15 cellular contexts compared by ENCODE assay signal in genomic region chr11:72228229-72228843, GRCh38. TPM values are rescaled to one million over a fixed set of nuclear protein-coding genes. Genes with fewer than 3 reads are reported as not detected.
DNase-seq lines count a peak whose midpoint lies in the region; ATAC-seq and TF ChIP-seq lines count a peak whose summit lies in the region.
"Had no signal": no experiment of that assay in that cellular context is flagged by ENCODE, and none has a peak within 500 bp of the region (broad histone marks: within the 10 kb centered on the region; RNA-seq: fewer than 3 reads in every experiment).

No MANE protein-coding gene starts in this region.

- CTCF ChIA-PET in CD4-positive, alpha-beta T cell (lab: Charles Lee), result no interaction called here

- peaks cover 20% of the 10 kb centered on the region for H3K4me1 Mint-ChIP-seq in CD4-positive, alpha-beta T cell (ENCODE audit: low read depth)
- peaks cover 8% of the 10 kb centered on the region for H3K4me1 Mint-ChIP-seq in activated T-helper 1 cell treated with anti-CD3 and anti-CD28 coated beads, Interleukin-12 subunit alpha, Interleukin-12 subunit beta, Interleukin-2, Interleukin-4 antibody, amounts not matched to agents 30 ng/mL and 10 ng/mL and 1 ng/mL, durations not matched to agents 14 hours and 24 hours and 36 hours (ENCODE audit: low read depth)

- peak; percentile 13 for DNase-seq in AG08396 (ENCODE audit: low spot score)
- peak in 1 of 10 experiments; percentile 24 for DNase-seq in CD4-positive, alpha-beta T cell
- peak; percentile 26 for DNase-seq in choroid plexus epithelial cell (ENCODE audit: low read depth)
- no peak for DNase-seq in HUDEP-2 (lab: John Stamatoyannopoulos, UW; ENCODE audit: unreplicated experiment in 76 of 76)
- DNase-seq in activated T-helper 1 cell treated with anti-CD3 and anti-CD28 coated beads, Interleukin-12 subunit alpha, Interleukin-12 subunit beta, Interleukin-2, Interleukin-4 antibody, amounts not matched to agents 30 ng/mL and 10 ng/mL and 1 ng/mL, durations not matched to agents 14 hours and 24 hours and 36 hours (ENCODE audit: low spot score), result no peak
- DNase-seq in A172 (ENCODE audit: low spot score), result no peak
- DNase-seq: amniotic stem cell had no signal

- H3K36me3 ChIP-seq in muscle layer of colon (ENCODE audit: insufficient read depth, low read length), result peaks cover 67% of the 10 kb centered on the region

- H3K4me3 ChIP-seq in choroid plexus epithelial cell (ENCODE audit: low read depth, low read length) (no peak overlapping the region), muscle layer of colon (ENCODE audit: low read depth in 1 of 2, low read length in 2 of 2) (no peak overlapping the region)

- no peaks in the 10 kb centered on the region for H3K27me3 Mint-ChIP-seq in CD4-positive, alpha-beta T cell
- H3K27me3 Mint-ChIP-seq in activated T-helper 1 cell treated with anti-CD3 and anti-CD28 coated beads, Interleukin-12 subunit alpha, Interleukin-12 subunit beta, Interleukin-2, Interleukin-4 antibody, amounts not matched to agents 30 ng/mL and 10 ng/mL and 1 ng/mL, durations not matched to agents 14 hours and 24 hours and 36 hours (ENCODE audit: insufficient read depth), result no peaks in the 10 kb centered on the region

- TF ChIP-seq CTCF in CD4-positive, alpha-beta T cell (IDR thresholded peaks at IDR 0.05), result no peak
- TF ChIP-seq CTCF in choroid plexus epithelial cell (conservative IDR thresholded peaks at IDR 0.05; ENCODE audit: low read depth, low read length), result peak; percentile 43

- peaks cover 30% of the 10 kb centered on the region for H3K4me1 ChIP-seq in muscle layer of colon (ENCODE audit: insufficient read depth, low read length)

- no peak overlapping the region for H3K9ac ChIP-seq in muscle layer of colon (ENCODE audit: low read length)

- H3K9me3 Mint-ChIP-seq in CD4-positive, alpha-beta T cell, result no peaks in the 10 kb centered on the region
- H3K9me3 Mint-ChIP-seq in activated T-helper 1 cell treated with anti-CD3 and anti-CD28 coated beads, Interleukin-12 subunit alpha, Interleukin-12 subunit beta, Interleukin-2, Interleukin-4 antibody, amounts not matched to agents 30 ng/mL and 10 ng/mL and 1 ng/mL, durations not matched to agents 14 hours and 24 hours and 36 hours, result no peaks in the 10 kb centered on the region

- no peaks in the 10 kb centered on the region for H3K27me3 ChIP-seq in CD4-positive, alpha-beta T cell (ENCODE audit: control insufficient read depth, insufficient read depth, low read length)
- H3K27me3 ChIP-seq in muscle layer of colon (ENCODE audit: control insufficient read depth in 1 of 2, insufficient read depth in 2 of 2, low read length in 2 of 2), result no peaks in the 10 kb centered on the region

- no peak for ATAC-seq in CD4-positive, alpha-beta T cell (ENCODE audit: poor library complexity)
- ATAC-seq in GM18502 (IDR thresholded peaks at IDR 0.05; ENCODE audit: poor library complexity, unreplicated experiment), result no peak
- ATAC-seq: sciatic nerve had no signal

- H3K9me3 ChIP-seq in CD4-positive, alpha-beta T cell (ENCODE audit: control insufficient read depth, low read length), result no peaks in the 10 kb centered on the region
- H3K9me3 ChIP-seq in muscle layer of colon (ENCODE audit: low read length), result no peaks in the 10 kb centered on the region

- peaks cover 61% of the 10 kb centered on the region for H3K36me3 Mint-ChIP-seq in CD4-positive, alpha-beta T cell (ENCODE audit: low read depth)
- H3K36me3 Mint-ChIP-seq in activated T-helper 1 cell treated with anti-CD3 and anti-CD28 coated beads, Interleukin-12 subunit alpha, Interleukin-12 subunit beta, Interleukin-2, Interleukin-4 antibody, amounts not matched to agents 30 ng/mL and 10 ng/mL and 1 ng/mL, durations not matched to agents 14 hours and 24 hours and 36 hours (ENCODE audit: low read depth), result peaks cover 22% of the 10 kb centered on the region

- peak overlapping the region; percentile 66 for H3K4me3 Mint-ChIP-seq in CD4-positive, alpha-beta T cell
- H3K4me3 Mint-ChIP-seq in activated T-helper 1 cell treated with anti-CD3 and anti-CD28 coated beads, Interleukin-12 subunit alpha, Interleukin-12 subunit beta, Interleukin-2, Interleukin-4 antibody, amounts not matched to agents 30 ng/mL and 10 ng/mL and 1 ng/mL, durations not matched to agents 14 hours and 24 hours and 36 hours, result no peak overlapping the region

- H3K27ac Mint-ChIP-seq in CD4-positive, alpha-beta T cell, result no peak overlapping the region
- no peak overlapping the region for H3K27ac Mint-ChIP-seq in activated T-helper 1 cell treated with anti-CD3 and anti-CD28 coated beads, Interleukin-12 subunit alpha, Interleukin-12 subunit beta, Interleukin-2, Interleukin-4 antibody, amounts not matched to agents 30 ng/mL and 10 ng/mL and 1 ng/mL, durations not matched to agents 14 hours and 24 hours and 36 hours

- H3K27ac ChIP-seq in CD4-positive, alpha-beta T cell (ENCODE audit: low read depth, low read length), result no peak overlapping the region
- peak overlapping the region; percentile 39 for H3K27ac ChIP-seq in muscle layer of colon (ENCODE audit: low read depth, low read length)
- H3K27ac ChIP-seq: HL-60 had no signal

- POLR2A ChIA-PET in CD4-positive, alpha-beta T cell (lab: Charles Lee), result no interaction called here

- intact Hi-C loops in CD4-positive, alpha-beta T cell (cut with DNase I, micrococcal nuclease), result loop anchor here (10.0 kb wide), 5 partner anchors 114 to 1416 kb away; partner anchors contain the start of genes ANAPC15 (in 1 of the 2), ATG16L2 (in 1 of the 2), NADSYN1 (in 1 of the 2) and PLEKHB1 (in 1 of the 2)
- intact Hi-C loops in activated T-helper 1 cell treated with anti-CD3 and anti-CD28 coated beads, Interleukin-12 subunit alpha, Interleukin-12 subunit beta, Interleukin-2, Interleukin-4 antibody, amounts not matched to agents 30 ng/mL and 10 ng/mL and 1 ng/mL, durations not matched to agents 14 hours and 24 hours and 36 hours (cut with micrococcal nuclease), result loop anchor here (10.0 kb wide), 1 partner anchor 1146 kb away; the partner anchor contains the start of gene RELT

RNA-seq across cellular contexts. Expression of gene INPPL1, which starts 3.8 kb away (rescaled TPM):
- 100 to 1,000 TPM; 124 to 128 TPM for total RNA-seq in CD4-positive, alpha-beta T cell
- total RNA-seq in activated T-helper 1 cell treated with anti-CD3 and anti-CD28 coated beads, Interleukin-12 subunit alpha, Interleukin-12 subunit beta, Interleukin-2, Interleukin-4 antibody, amounts not matched to agents 30 ng/mL and 10 ng/mL and 1 ng/mL, durations not matched to agents 14 hours and 24 hours and 36 hours, result 139 and 140 TPM in 2 replicates
- total RNA-seq in A172 (2014; rRNA removed; shearing (Covaris generic)), result 55.7 and 73.0 TPM in 2 replicates

RNA-seq across cellular contexts. Expression of gene FOLR2, which starts 11.7 kb away (rescaled TPM):
- total RNA-seq in CD4-positive, alpha-beta T cell, result not detected
- total RNA-seq in activated T-helper 1 cell treated with anti-CD3 and anti-CD28 coated beads, Interleukin-12 subunit alpha, Interleukin-12 subunit beta, Interleukin-2, Interleukin-4 antibody, amounts not matched to agents 30 ng/mL and 10 ng/mL and 1 ng/mL, durations not matched to agents 14 hours and 24 hours and 36 hours, result not detected in 2 replicates
- not detected in 2 replicates for total RNA-seq in A172 (2014; rRNA removed; shearing (Covaris generic))
- total RNA-seq: endothelial cell of umbilical vein, M059J, RPMI7951 had no signal

RNA-seq across cellular contexts. Expression of gene PHOX2A, which starts 15.6 kb away (rescaled TPM):
- total RNA-seq in CD4-positive, alpha-beta T cell, result not detected
- not detected in 2 replicates for total RNA-seq in activated T-helper 1 cell treated with anti-CD3 and anti-CD28 coated beads, Interleukin-12 subunit alpha, Interleukin-12 subunit beta, Interleukin-2, Interleukin-4 antibody, amounts not matched to agents 30 ng/mL and 10 ng/mL and 1 ng/mL, durations not matched to agents 14 hours and 24 hours and 36 hours
- not detected in 2 replicates for total RNA-seq in A172 (2014; rRNA removed; shearing (Covaris generic))
- total RNA-seq: endothelial cell of umbilical vein, M059J, RPMI7951, sciatic nerve, temporal lobe had no signal

RNA-seq across cellular contexts. Expression of gene FOLR1, which starts 36.4 kb away (rescaled TPM):
- not detected for total RNA-seq in CD4-positive, alpha-beta T cell
- not detected in 2 replicates for total RNA-seq in activated T-helper 1 cell treated with anti-CD3 and anti-CD28 coated beads, Interleukin-12 subunit alpha, Interleukin-12 subunit beta, Interleukin-2, Interleukin-4 antibody, amounts not matched to agents 30 ng/mL and 10 ng/mL and 1 ng/mL, durations not matched to agents 14 hours and 24 hours and 36 hours
- 0.50 TPM in 1 of 2 replicates, not detected in the other for total RNA-seq in A172 (2014; rRNA removed; shearing (Covaris generic))
- total RNA-seq: endothelial cell of umbilical vein, RPMI7951 had no signal

Comparison
In these comparisons a context has a peak if more than half of its experiments do, and no peak if none do; other contexts are left out.
1. DNase-seq: peak in AG08396 (single experiment) and choroid plexus epithelial cell (single experiment); none in HUDEP-2 (0 of 76), activated T-helper 1 cell treated with anti-CD3 and anti-CD28 coated beads, Interleukin-12 subunit alpha, Interleukin-12 subunit beta, Interleukin-2, Interleukin-4 antibody, amounts not matched to agents 30 ng/mL and 10 ng/mL and 1 ng/mL, durations not matched to agents 14 hours and 24 hours and 36 hours (single experiment) and A172 (single experiment).